23 cellular contexts compared by ENCODE assay signal in genomic region chr6:119311514-119312142, GRCh38. TPM values are rescaled to one million over a fixed set of nuclear protein-coding genes. Genes with fewer than 3 reads are reported as not detected.
DNase-seq lines count a peak whose midpoint lies in the region; ATAC-seq and TF ChIP-seq lines count a peak whose summit lies in the region.
"Had no signal": no experiment of that assay in that cellular context is flagged by ENCODE, and none has a peak within 500 bp of the region (broad histone marks: within the 10 kb centered on the region; RNA-seq: fewer than 3 reads in every experiment).

No MANE protein-coding gene starts in this region.

- H3K4me1 Mint-ChIP-seq in CD8-positive, alpha-beta memory T cell: peaks cover 65 to 78% (median 76%) of the 10 kb centered on the region in 3 donors
- H3K4me1 Mint-ChIP-seq in activated T-helper 17 cell treated with anti-CD3 and anti-CD28 coated beads, Interleukin-2, amount 50 U/mL, for 72 hours: peaks cover 48% of the 10 kb centered on the region
- peaks cover 20% of the 10 kb centered on the region for H3K4me1 Mint-ChIP-seq in nephron
- H3K4me1 Mint-ChIP-seq in osteocyte (ENCODE audit: unreplicated experiment): peaks cover 10% of the 10 kb centered on the region

- H3K27ac Mint-ChIP-seq in CD8-positive, alpha-beta memory T cell: peak overlapping the region in 6 of 8 donors; percentile 15 to 97 (median 80)
- peak overlapping the region; percentile 88 for H3K27ac Mint-ChIP-seq in activated T-helper 17 cell treated with anti-CD3 and anti-CD28 coated beads, Interleukin-2, amount 50 U/mL, for 72 hours
- peak overlapping the region; percentile 4 to 48 (median 37) for H3K27ac Mint-ChIP-seq in nephron
- H3K27ac Mint-ChIP-seq in osteocyte (ENCODE audit: unreplicated experiment): no peak overlapping the region

- no peaks in the 10 kb centered on the region for H3K9me3 ChIP-seq in CD8-positive, alpha-beta memory T cell (ENCODE audit: low read length)
- no peaks in the 10 kb centered on the region for H3K9me3 ChIP-seq in left lung
- H3K9me3 ChIP-seq: body of pancreas, spleen, upper lobe of left lung had no signal

- POLR2A ChIA-PET in CD8-positive, alpha-beta memory T cell (lab: Charles Lee): no interaction called here

- intact Hi-C loops in left lung (cut with DNase I): no loop called here

- H3K36me3 ChIP-seq in CD8-positive, alpha-beta memory T cell (ENCODE audit: insufficient read depth, low read length): no peaks in the 10 kb centered on the region
- peaks cover 0 to under 1% of the 10 kb centered on the region in 2 donors for H3K36me3 ChIP-seq in left lung
- H3K36me3 ChIP-seq: upper lobe of left lung had no signal

- DNase-seq in CD8-positive, alpha-beta memory T cell: no peak
- DNase-seq in HUDEP-2 (lab: John Stamatoyannopoulos, UW; ENCODE audit: unreplicated experiment in 76 of 76): peak in 63 of 76 experiments; percentile 16 to 86 (median 53)
- no peak for DNase-seq in left lung
- DNase-seq in osteocyte (ENCODE audit: extremely low spot score, unreplicated experiment): no peak
- DNase-seq in NCI-H2029 treated with DMSO at 0.1 percent for 48 hours (lab: John Stamatoyannopoulos, UW): no peak
- DNase-seq: activated CD8-positive, alpha-beta T cell treated with anti-CD3 and anti-CD28 coated beads, Interleukin-2, amount 10 ng/mL, durations not matched to agents 7 days and 5 days; activated T-cell treated with anti-CD3 and anti-CD28 coated beads, Interleukin-2, amount 50 U/mL, for 48 hours; body of pancreas; EL; glutamatergic neuron; left colon; midbrain; NCI-H1105 treated with DMSO at 0.1 percent for 48 hours; NCI-H524 treated with DMSO at 0.1 percent for 48 hours; SHP77; spleen; stimulated activated CD4-positive, alpha-beta T cell treated with anti-CD3 and anti-CD28 coated beads, Interleukin-4, amount 100 ng/mL, for 4 hours; upper lobe of left lung had no signal

- no peaks in the 10 kb centered on the region for H3K27me3 ChIP-seq in CD8-positive, alpha-beta memory T cell (ENCODE audit: insufficient read depth, low read length, poor library complexity, severe bottlenecking)
- no peaks in the 10 kb centered on the region for H3K27me3 ChIP-seq in left lung
- H3K27me3 ChIP-seq: body of pancreas, spleen, upper lobe of left lung had no signal

- H3K4me3 ChIP-seq in CD8-positive, alpha-beta memory T cell (ENCODE audit: low read length): no peak overlapping the region
- no peak overlapping the region for H3K4me3 ChIP-seq in left lung
- H3K4me3 ChIP-seq: body of pancreas, coronary artery, spleen, upper lobe of left lung had no signal

- H3K27ac ChIP-seq in CD8-positive, alpha-beta memory T cell (ENCODE audit: low read depth, low read length): no peak overlapping the region
- no peak overlapping the region for H3K27ac ChIP-seq in left lung
- H3K27ac ChIP-seq: body of pancreas, coronary artery had no signal

- ATAC-seq in activated T-helper 17 cell treated with anti-CD3 and anti-CD28 coated beads, Interleukin-2, amount 50 U/mL, for 72 hours (replicated peaks): no peak
- no peak for ATAC-seq in left lung
- ATAC-seq in HG03280 (IDR thresholded peaks at IDR 0.05; ENCODE audit: unreplicated experiment): no peak
- ATAC-seq: activated CD8-positive, alpha-beta T cell treated with anti-CD3 and anti-CD28 coated beads, Interleukin-2, amount 10 ng/mL, durations not matched to agents 7 days and 5 days; activated naive CD4-positive, alpha-beta T cell treated with anti-CD3 and anti-CD28 coated beads, Interleukin-2, amount 50 U/mL, for 72 hours; body of pancreas; left colon had no signal

- H3K4me3 Mint-ChIP-seq in CD8-positive, alpha-beta memory T cell: peak overlapping the region in 2 of 7 donors; percentile 5 to 48
- H3K4me3 Mint-ChIP-seq in activated T-helper 17 cell treated with anti-CD3 and anti-CD28 coated beads, Interleukin-2, amount 50 U/mL, for 72 hours: peak overlapping the region; percentile 82
- H3K4me3 Mint-ChIP-seq in nephron: no peak overlapping the region
- no peak overlapping the region for H3K4me3 Mint-ChIP-seq in osteocyte (ENCODE audit: unreplicated experiment)
- H3K4me3 Mint-ChIP-seq: activated CD8-positive, alpha-beta T cell treated with anti-CD3 and anti-CD28 coated beads, Interleukin-2, amount 10 ng/mL, durations not matched to agents 7 days and 5 days had no signal

- CTCF ChIA-PET in CD8-positive, alpha-beta memory T cell (lab: Charles Lee): interaction anchor here (1.3 kb wide), 1 partner anchor 14 kb away, joined by 4 read pairs; no protein-coding TSS in a partner anchor

- no peak for TF ChIP-seq CTCF in nephron (IDR thresholded peaks at IDR 0.05; ENCODE audit: unreplicated experiment in 3 of 3)
- no peak for TF ChIP-seq CTCF in left lung (IDR thresholded peaks at IDR 0.05)
- no peak for TF ChIP-seq CTCF in osteocyte (IDR thresholded peaks at IDR 0.05)

- H3K36me3 Mint-ChIP-seq in CD8-positive, alpha-beta memory T cell: peaks cover 0 to 2% (median 1%) of the 10 kb centered on the region in 3 donors
- H3K36me3 Mint-ChIP-seq in activated T-helper 17 cell treated with anti-CD3 and anti-CD28 coated beads, Interleukin-2, amount 50 U/mL, for 72 hours (ENCODE audit: low read depth): peaks cover 6% of the 10 kb centered on the region
- no peaks in the 10 kb centered on the region for H3K36me3 Mint-ChIP-seq in nephron (ENCODE audit: low read depth)
- no peaks in the 10 kb centered on the region for H3K36me3 Mint-ChIP-seq in osteocyte (ENCODE audit: unreplicated experiment)

- no peaks in the 10 kb centered on the region for H3K9me3 Mint-ChIP-seq in CD8-positive, alpha-beta memory T cell
- H3K9me3 Mint-ChIP-seq in activated T-helper 17 cell treated with anti-CD3 and anti-CD28 coated beads, Interleukin-2, amount 50 U/mL, for 72 hours: no peaks in the 10 kb centered on the region
- no peaks in the 10 kb centered on the region for H3K9me3 Mint-ChIP-seq in nephron
- no peaks in the 10 kb centered on the region for H3K9me3 Mint-ChIP-seq in osteocyte (ENCODE audit: unreplicated experiment)
- H3K9me3 Mint-ChIP-seq: activated naive CD4-positive, alpha-beta T cell treated with anti-CD3 and anti-CD28 coated beads, Interleukin-2, amount 50 U/mL, for 72 hours had no signal

- no peaks in the 10 kb centered on the region for H3K27me3 Mint-ChIP-seq in CD8-positive, alpha-beta memory T cell
- H3K27me3 Mint-ChIP-seq in activated T-helper 17 cell treated with anti-CD3 and anti-CD28 coated beads, Interleukin-2, amount 50 U/mL, for 72 hours: no peaks in the 10 kb centered on the region
- H3K27me3 Mint-ChIP-seq in nephron (ENCODE audit: low read depth): peaks cover 3% of the 10 kb centered on the region
- H3K27me3 Mint-ChIP-seq in osteocyte (ENCODE audit: unreplicated experiment): peaks cover 2% of the 10 kb centered on the region

- H3K4me1 ChIP-seq in CD8-positive, alpha-beta memory T cell (ENCODE audit: insufficient read depth, low read length): peaks cover 50% of the 10 kb centered on the region
- peaks cover 10 to 88% of the 10 kb centered on the region in 2 donors for H3K4me1 ChIP-seq in left lung

RNA-seq across cellular contexts. Expression of gene MAN1A1, which starts 37.9 kb away (rescaled TPM):
- 10 to 100 TPM; 36.9 to 38.4 TPM for total RNA-seq in CD8-positive, alpha-beta memory T cell
- 23.8 TPM for polyA plus RNA-seq in CD8-positive, alpha-beta memory T cell
- 10 to 100 TPM; 19.1 to 23.6 TPM for total RNA-seq in activated T-helper 17 cell treated with anti-CD3 and anti-CD28 coated beads, Interleukin-2, amount 50 U/mL, for 72 hours
- total RNA-seq in left lung: 10 to 100 TPM; 49.6 to 58.7 TPM
- 6.8 and 7.0 TPM in 2 replicates for total RNA-seq in osteocyte

Comparison
In these comparisons a context has a peak if more than half of its experiments do, and no peak if none do; other contexts are left out.
1. DNase-seq: peak in HUDEP-2 (63 of 76); none in CD8-positive, alpha-beta memory T cell (0 of 5), left lung (0 of 2), osteocyte (single experiment) and NCI-H2029 treated with DMSO at 0.1 percent for 48 hours (single experiment).